ENCODE assay signal across 17 cellular contexts in the genomic region with DNA sequence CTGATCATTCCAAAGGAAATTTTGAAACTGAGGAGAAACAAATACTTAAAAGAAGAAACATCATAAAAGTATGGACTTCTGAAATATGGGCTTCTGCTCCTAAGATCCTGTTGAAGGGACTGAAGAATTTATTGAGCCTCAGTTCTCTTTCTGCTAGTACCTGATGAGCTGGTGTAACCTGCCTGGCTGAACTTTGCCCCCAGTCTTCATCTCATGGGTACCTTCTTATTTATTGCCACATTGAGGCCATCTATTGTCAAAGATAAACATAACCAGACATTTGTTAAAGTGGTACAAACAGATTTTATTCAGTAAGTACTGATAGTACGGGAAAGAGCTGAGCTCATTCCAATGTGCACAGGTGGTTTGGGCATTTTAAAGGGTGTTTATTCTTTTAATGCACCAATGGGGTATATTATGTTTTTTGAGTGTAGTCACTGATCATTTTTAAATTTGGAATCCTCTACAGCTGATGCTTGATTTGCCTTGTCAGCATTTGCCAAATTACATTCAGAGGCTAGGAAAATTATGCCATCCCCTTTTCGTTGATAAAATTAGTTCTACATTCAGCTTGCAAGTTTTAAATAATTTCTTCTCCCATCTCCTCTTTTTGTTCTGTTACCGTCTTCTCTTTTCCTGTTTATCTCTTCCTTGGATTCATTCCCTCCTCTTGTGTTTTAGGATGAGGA.
A peak's percentile ranks its signal among the peaks of the same experiment; 100 is the strongest.
DNase-seq lines count a peak whose midpoint lies in the region; ATAC-seq, FAIRE-seq and TF ChIP-seq lines count a peak whose summit lies in the region.
"Had no signal": no experiment of that assay in that cellular context is flagged by ENCODE, and none has a peak within 500 bp of the region (broad histone marks: within the 10 kb centered on the region; RNA-seq: fewer than 3 reads in every experiment).

No MANE protein-coding gene starts in this region.

- no peak overlapping the region for H3K4me3 Mint-ChIP-seq in nephron progenitor cell
- H3K4me3 Mint-ChIP-seq: CD4-positive, alpha-beta T cell had no signal

- no peak for FAIRE-seq in K562 (lab: Jason Lieb, UNC)
- no peak for FAIRE-seq in H54 (lab: Jason Lieb, UNC)
- FAIRE-seq: GM19239 had no signal

- H3K4me1 ChIP-seq in BLaER1 (peaks cover 51% of the 10 kb centered on the region), K562 (replicated peaks in 1 of 2; ENCODE audit: control insufficient read depth in 2 of 2, insufficient read depth in 2 of 2, low read length in 2 of 2) (no peaks in the 10 kb centered on the region), PC-3 (ENCODE audit: insufficient read depth, low read length) (peaks cover 12% of the 10 kb centered on the region)
- H3K4me1 ChIP-seq: HAP-1 had no signal

- H3K4me2 ChIP-seq in BLaER1 (peak overlapping the region; percentile 87; the same call in 1 of the 2 replicates), K562 (ENCODE audit: insufficient read depth, low read length) (no peak overlapping the region), PC-3 (ENCODE audit: low read length) (no peak overlapping the region)

- H3K27me3 ChIP-seq in BLaER1 (no peaks in the 10 kb centered on the region), K562 (ENCODE audit: control insufficient read depth in 2 of 2, insufficient read depth in 2 of 2, low read length in 2 of 2) (no peaks in the 10 kb centered on the region), PC-3 (ENCODE audit: low read length) (no peaks in the 10 kb centered on the region)
- H3K27me3 ChIP-seq: SJSA1 had no signal

- H4K20me1 ChIP-seq in BLaER1 (no peaks in the 10 kb centered on the region), K562 (replicated peaks; ENCODE audit: control insufficient read depth, insufficient read depth, low read length) (no peaks in the 10 kb centered on the region), PC-3 (ENCODE audit: low read length) (no peaks in the 10 kb centered on the region)

- CTCF ChIA-PET in K562 (lab: Yijun Ruan, JAX; ENCODE audit: low intra/inter-chr PET ratio) = no interaction called here
- CTCF ChIA-PET in PC-3 (lab: Charles Lee) = no interaction called here

- no peak for TF ChIP-seq POLR2A in K562 (conservative IDR thresholded peaks at IDR 0.05)
- no peak for TF ChIP-seq POLR2A in H54 (IDR thresholded peaks at IDR 0.05; ENCODE audit: low read depth, low read length)

- H3K4me1 Mint-ChIP-seq in nephron progenitor cell = peaks cover 17% of the 10 kb centered on the region

- intact Hi-C loops in K562 (cut with micrococcal nuclease) = no loop called here
- intact Hi-C loops in PC-3 (cut with micrococcal nuclease) = no loop called here

- H2AFZ ChIP-seq in K562 (ENCODE audit: low read depth, low read length) (no peak overlapping the region), PC-3 (ENCODE audit: low read length) (no peak overlapping the region)

- TF ChIP-seq EP300 in K562 (IDR thresholded peaks at IDR 0.05; ENCODE audit: low read length) = no peak

- no peaks in the 10 kb centered on the region for H3K27me3 Mint-ChIP-seq in nephron progenitor cell (ENCODE audit: low read depth, poor library complexity)
- H3K27me3 Mint-ChIP-seq: CD4-positive, alpha-beta T cell had no signal

- no peak for TF ChIP-seq RAD21 in K562 (CRISPR knock-in tag; conservative IDR thresholded peaks at IDR 0.05 in 1 of 2, IDR thresholded peaks at IDR 0.05 in 1 of 2)

- TF ChIP-seq CTCF in K562 (IDR thresholded peaks at IDR 0.05 in 2 of 3, conservative IDR thresholded peaks at IDR 0.05 in 1 of 3; ENCODE audit: insufficient read depth in 2 of 3, low read depth in 1 of 3, low read length in 3 of 3) = no peak
- TF ChIP-seq CTCF in nephron progenitor cell (IDR thresholded peaks at IDR 0.05) = no peak
- TF ChIP-seq CTCF in PC-3 (conservative IDR thresholded peaks at IDR 0.05; ENCODE audit: low read depth, low read length) = no peak

- DNase-seq in HT-29 (ENCODE audit: low spot score) (peak; percentile 18), K562 (ENCODE audit: extremely low read depth in 1 of 4, low spot score in 3 of 4) (no peak), nephron progenitor cell (no peak), H54 (ENCODE audit: insufficient read length, low spot score) (no peak), DMS114 treated with DMSO at 0.1 percent for 48 hours (lab: John Stamatoyannopoulos, UW; ENCODE audit: unreplicated experiment) (no peak), PC-3 (no peak)
- no peak for DNase-seq in activated T-cell treated with anti-CD3 and anti-CD28 coated beads, Interleukin-2, amount 50 U/mL, for 48 hours
- DNase-seq: Calu3; CD4-positive, alpha-beta T cell; NCI-H2029; NCI-H2171 treated with DMSO at 0.1 percent for 48 hours; NCI-H446 treated with DMSO at 0.1 percent for 48 hours had no signal

- 70% methylated on average over 3 of the region's 3 CpGs for WGBS in K562 (ENCODE audit: insufficient coverage, low coverage, missing lambda C conversion rate)

- H3K27ac Mint-ChIP-seq in nephron progenitor cell = peak overlapping the region; percentile 95
- H3K27ac Mint-ChIP-seq: CD4-positive, alpha-beta T cell had no signal

- peak overlapping the region; percentile 91 for H3K27ac ChIP-seq in BLaER1
- H3K27ac ChIP-seq in K562 (ENCODE audit: extremely low read depth, low read depth, low read length) = no peak overlapping the region
- H3K27ac ChIP-seq in PC-3 (ENCODE audit: low read length) = no peak overlapping the region
- H3K27ac ChIP-seq: RWPE1, SJSA1 had no signal

- H3K9me3 Mint-ChIP-seq in nephron progenitor cell = no peaks in the 10 kb centered on the region
- H3K9me3 Mint-ChIP-seq: CD4-positive, alpha-beta T cell had no signal

- H3K9me3 ChIP-seq in BLaER1 = peaks cover 5% of the 10 kb centered on the region; the same call in 1 of the 2 replicates
- no peaks in the 10 kb centered on the region for H3K9me3 ChIP-seq in K562 (replicated peaks; ENCODE audit: control insufficient read depth, insufficient read depth, low read depth, low read length)
- no peaks in the 10 kb centered on the region for H3K9me3 ChIP-seq in PC-3 (ENCODE audit: low read length)
- H3K9me3 ChIP-seq: HAP-1, SJSA1 had no signal

- BruUV-seq in K562 (replicated peaks; lab: Mats Ljungman, UMichigan) = no TSS peak
- BruUV-seq in PC-3 (replicated peaks; lab: Mats Ljungman, UMichigan) = no TSS peak

- H3K79me2 ChIP-seq in K562 (ENCODE audit: control insufficient read depth, insufficient read depth, low read length) (no peaks in the 10 kb centered on the region), PC-3 (ENCODE audit: low read length) (no peaks in the 10 kb centered on the region)

- in situ Hi-C loops in K562 (cut with MboI) = no loop called here

- no peaks in the 10 kb centered on the region for H3F3A ChIP-seq in PC-3 (ENCODE audit: low read length, unreplicated experiment)

- no peaks in the 10 kb centered on the region for H3K9me2 ChIP-seq in PC-3 (replicated peaks; ENCODE audit: low read length)

- H3K9ac ChIP-seq in BLaER1 (no peak overlapping the region), K562 (ENCODE audit: insufficient read depth in 1 of 2, low read depth in 2 of 2, low read length in 2 of 2) (no peak overlapping the region), PC-3 (ENCODE audit: low read length) (no peak overlapping the region)

- POLR2A ChIA-PET in K562 (lab: Yijun Ruan, JAX) (no interaction called here), PC-3 (lab: Charles Lee; ENCODE audit: unreplicated experiment) (interaction anchor here (0.7 kb wide), 1 partner anchor 51 kb away, joined by 3 read pairs; no protein-coding TSS in a partner anchor)

- no peak for ATAC-seq in K562
- no peak for ATAC-seq in PC-3

- no peak overlapping the region for H3K4me3 ChIP-seq in BLaER1
- no peak overlapping the region for H3K4me3 ChIP-seq in K562
- H3K4me3 ChIP-seq in PC-3 (ENCODE audit: low read length) = no peak overlapping the region
- H3K4me3 ChIP-seq: HAP-1, SJSA1 had no signal

- H3K9me1 ChIP-seq in K562 (ENCODE audit: control insufficient read depth, insufficient read depth, low read length) = no peaks in the 10 kb centered on the region

- H3K36me3 ChIP-seq in BLaER1 (no peaks in the 10 kb centered on the region), K562 (ENCODE audit: control insufficient read depth, insufficient read depth, low read length) (no peaks in the 10 kb centered on the region), PC-3 (ENCODE audit: low read depth, low read length) (no peaks in the 10 kb centered on the region)
- H3K36me3 ChIP-seq: HAP-1 had no signal

- no peaks in the 10 kb centered on the region for H3K36me3 Mint-ChIP-seq in nephron progenitor cell (ENCODE audit: low read depth)

TF ChIP-seq in K562, 482 proteins besides CTCF, POLR2A, EP300 and RAD21 (continues in another document):
- TF ChIP-seq ZNF699 (CRISPR knock-in tag; IDR thresholded peaks at IDR 0.05; ENCODE audit: insufficient replicate concordance) (no peak), RFX5 (IDR thresholded peaks at IDR 0.05; ENCODE audit: low read depth, low read length) (no peak), MAFG (tag; conservative IDR thresholded peaks at IDR 0.05) (peak; percentile 54; the same call in 1 of the 2 replicates), CHD4 (IDR thresholded peaks at IDR 0.05; ENCODE audit: insufficient read depth, insufficient replicate concordance, low read depth, low read length, poor library complexity, severe bottlenecking) (no peak), ZNF316 (IDR thresholded peaks at IDR 0.05) (peak; percentile 83), SRSF9 (IDR thresholded peaks at IDR 0.05; ENCODE audit: borderline replicate concordance, low read depth, low read length) (no peak), SNIP1 (IDR thresholded peaks at IDR 0.05; ENCODE audit: low read depth) (no peak)
- TF ChIP-seq, protein P1, sequence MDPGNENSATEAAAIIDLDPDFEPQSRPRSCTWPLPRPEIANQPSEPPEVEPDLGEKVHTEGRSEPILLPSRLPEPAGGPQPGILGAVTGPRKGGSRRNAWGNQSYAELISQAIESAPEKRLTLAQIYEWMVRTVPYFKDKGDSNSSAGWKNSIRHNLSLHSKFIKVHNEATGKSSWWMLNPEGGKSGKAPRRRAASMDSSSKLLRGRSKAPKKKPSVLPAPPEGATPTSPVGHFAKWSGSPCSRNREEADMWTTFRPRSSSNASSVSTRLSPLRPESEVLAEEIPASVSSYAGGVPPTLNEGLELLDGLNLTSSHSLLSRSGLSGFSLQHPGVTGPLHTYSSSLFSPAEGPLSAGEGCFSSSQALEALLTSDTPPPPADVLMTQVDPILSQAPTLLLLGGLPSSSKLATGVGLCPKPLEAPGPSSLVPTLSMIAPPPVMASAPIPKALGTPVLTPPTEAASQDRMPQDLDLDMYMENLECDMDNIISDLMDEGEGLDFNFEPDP (CRISPR knock-in tag; IDR thresholded peaks at IDR 0.05) = no peak
- TF ChIP-seq, protein P2, sequence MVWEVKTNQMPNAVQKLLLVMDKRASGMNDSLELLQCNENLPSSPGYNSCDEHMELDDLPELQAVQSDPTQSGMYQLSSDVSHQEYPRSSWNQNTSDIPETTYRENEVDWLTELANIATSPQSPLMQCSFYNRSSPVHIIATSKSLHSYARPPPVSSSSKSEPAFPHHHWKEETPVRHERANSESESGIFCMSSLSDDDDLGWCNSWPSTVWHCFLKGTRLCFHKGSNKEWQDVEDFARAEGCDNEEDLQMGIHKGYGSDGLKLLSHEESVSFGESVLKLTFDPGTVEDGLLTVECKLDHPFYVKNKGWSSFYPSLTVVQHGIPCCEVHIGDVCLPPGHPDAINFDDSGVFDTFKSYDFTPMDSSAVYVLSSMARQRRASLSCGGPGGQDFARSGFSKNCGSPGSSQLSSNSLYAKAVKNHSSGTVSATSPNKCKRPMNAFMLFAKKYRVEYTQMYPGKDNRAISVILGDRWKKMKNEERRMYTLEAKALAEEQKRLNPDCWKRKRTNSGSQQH (CRISPR knock-in tag; IDR thresholded peaks at IDR 0.05) = no peak
